Comparison of ENCODE assay signal across 9 cellular contexts in genomic region chr15:63436872-63437375, GRCh38. TPM values are rescaled to one million over a fixed set of nuclear protein-coding genes. Genes with fewer than 3 reads are reported as not detected.
DNase-seq lines count a peak whose midpoint lies in the region; ATAC-seq and TF ChIP-seq lines count a peak whose summit lies in the region.
"Had no signal": no experiment of that assay in that cellular context is flagged by ENCODE, and none has a peak within 500 bp of the region (broad histone marks: within the 10 kb centered on the region; RNA-seq: fewer than 3 reads in every experiment).

No MANE protein-coding gene starts in this region.

- no peaks in the 10 kb centered on the region for H3K27me3 ChIP-seq in HUES64 (ENCODE audit: insufficient read depth, low read length)
- no peaks in the 10 kb centered on the region for H3K27me3 ChIP-seq in neural progenitor cell

- H3K4me1 ChIP-seq in HUES64 (ENCODE audit: insufficient read depth, low read length) (peaks cover 25% of the 10 kb centered on the region), neural progenitor cell (peaks cover 27% of the 10 kb centered on the region)

- peaks cover 22% of the 10 kb centered on the region for H3F3A ChIP-seq in neural progenitor cell (ENCODE audit: low read depth)

- H3K4me3 ChIP-seq in HUES64 (ENCODE audit: low read length) (no peak overlapping the region), neural progenitor cell (no peak overlapping the region)

- peak overlapping the region; percentile 98 for H2AFZ ChIP-seq in neural progenitor cell (replicated peaks)

- 55% methylated on average over 3 of the region's 3 CpGs for WGBS in HUES64

- no peaks in the 10 kb centered on the region for H3K9me3 ChIP-seq in HUES64 (ENCODE audit: insufficient read depth, low read depth, low read length)
- no peaks in the 10 kb centered on the region for H3K9me3 ChIP-seq in neural progenitor cell (ENCODE audit: low read depth)

- H3K9me3 Mint-ChIP-seq in neural progenitor cell, result no peaks in the 10 kb centered on the region

- H3K9ac ChIP-seq in HUES64 (ENCODE audit: low read depth, low read length) (no peak overlapping the region), neural progenitor cell (no peak overlapping the region)

- peak; percentile 42 for TF ChIP-seq CTCF in neural progenitor cell (IDR thresholded peaks at IDR 0.05)

- no peaks in the 10 kb centered on the region for H4K20me1 ChIP-seq in neural progenitor cell (ENCODE audit: low read depth)

- ATAC-seq in HG03175 (IDR thresholded peaks at IDR 0.05; ENCODE audit: unreplicated experiment), result no peak

- peaks cover 15% of the 10 kb centered on the region for H3K4me1 Mint-ChIP-seq in neural progenitor cell

- in situ Hi-C loops in ACHN (cut with HindIII; ENCODE audit: low pct_ligation_motif_present, low pct_unique_long_range_greater_than_20kb, low sequenced_read_pairs), result no loop called here

- H3K36me3 ChIP-seq in HUES64 (ENCODE audit: insufficient read depth, low read length) (no peaks in the 10 kb centered on the region), neural progenitor cell (no peaks in the 10 kb centered on the region)

- H3K27ac ChIP-seq in HUES64 (ENCODE audit: low read depth, low read length) (peak overlapping the region; percentile 27; the same call in 1 of the 2 replicates), neural progenitor cell (peak overlapping the region; percentile 84)

- H3K4me3 Mint-ChIP-seq in neural progenitor cell, result no peak overlapping the region

- H3K4me2 ChIP-seq in neural progenitor cell, result peak overlapping the region; percentile 49

- DNase-seq in ACHN (peak; percentile 31), fibroblast of gingiva (ENCODE audit: low read depth) (peak; percentile 64), neural progenitor cell (ENCODE audit: low spot score) (peak; percentile 72)
- peak; percentile 69 to 77 for DNase-seq in activated T-cell treated with anti-CD3 and anti-CD28 coated beads, Interleukin-2, amount 50 U/mL, for 48 hours
- peak; percentile 47 for DNase-seq in stimulated activated naive CD4-positive, alpha-beta T cell treated with Interleukin-2 at 50 U/mL for 16 hours (lab: John Stamatoyannopoulos, UW)

- peaks cover 8% of the 10 kb centered on the region for H3K27me3 Mint-ChIP-seq in neural progenitor cell (ENCODE audit: insufficient read depth, low read depth)

- peak overlapping the region; percentile 54 for H3K27ac Mint-ChIP-seq in neural progenitor cell

- no peaks in the 10 kb centered on the region for H3K36me3 Mint-ChIP-seq in neural progenitor cell

- no peaks in the 10 kb centered on the region for H3K79me2 ChIP-seq in neural progenitor cell (ENCODE audit: low read depth)

TF ChIP-seq in PFSK-1, 5 proteins besides CTCF, POLR2A, EP300 and RAD21:
- peak; percentile 73; the same call in 1 of the 2 replicates for TF ChIP-seq SIN3A (IDR thresholded peaks at IDR 0.05; ENCODE audit: borderline replicate concordance, insufficient read depth, low read length)
- peak; percentile 32; the same call in 1 of the 2 replicates for TF ChIP-seq POLR2AphosphoS5 (IDR thresholded peaks at IDR 0.05; ENCODE audit: low read depth, low read length)
- peak; percentile 47 for TF ChIP-seq FOXP2 (optimal IDR thresholded peaks at IDR 0.05; ENCODE audit: borderline replicate concordance, extremely low read depth, extremely low read length, insufficient read depth)
- no peak for TF ChIP-seq REST (IDR thresholded peaks at IDR 0.05; ENCODE audit: insufficient read depth in 1 of 2, low read depth in 2 of 2, low read length in 2 of 2)
- TF ChIP-seq TAF1 (IDR thresholded peaks at IDR 0.05; ENCODE audit: borderline replicate concordance, insufficient read depth, low read length), result peak; percentile 70; the same call in 1 of the 2 replicates

RNA-seq across cellular contexts. Expression of gene CA12, which starts 55.3 kb away (rescaled TPM):
- 2.0 TPM for polyA plus RNA-seq in HUES64 (2013, experiment 1 of 2)
- polyA plus RNA-seq in HUES64 (2013, experiment 2 of 2), result 2.2 TPM
- polyA plus RNA-seq in PFSK-1 (2012; ENCODE audit: insufficient read length, low read depth), result 33.2 TPM
- 0.45 and 0.81 TPM in 2 replicates for total RNA-seq in neural progenitor cell (ENCODE audit: low replicate concordance)
- total RNA-seq: mononuclear cell had no signal
